In genomic region chr9:136695955-136696354, GRCh38 we compare ENCODE assay signal across 15 cellular contexts. TPM values are rescaled to one million over a fixed set of nuclear protein-coding genes. Genes with fewer than 3 reads are reported as not detected.
DNase-seq lines count a peak whose midpoint lies in the region; ATAC-seq, FAIRE-seq and TF ChIP-seq lines count a peak whose summit lies in the region.
"Had no signal": no experiment of that assay in that cellular context is flagged by ENCODE, and none has a peak within 500 bp of the region (broad histone marks: within the 10 kb centered on the region; RNA-seq: fewer than 3 reads in every experiment).

No MANE protein-coding gene starts in this region.

- H3K4me3 ChIP-seq in body of pancreas (no peak overlapping the region), pancreas (no peak overlapping the region)

- FAIRE-seq in pancreas (lab: Jason Lieb, UNC) = no peak
- FAIRE-seq: colon, TTC549 had no signal

- H3K27ac ChIP-seq in body of pancreas (peak overlapping the region; percentile 92 to 97 (median 94)), pancreas (peak overlapping the region; percentile 74 to 91 (median 90))

- DNase-seq in G401 (ENCODE audit: low spot score) (peak; percentile 63), NCI-H2171 (lab: John Stamatoyannopoulos, UW) (peak; percentile 73), body of pancreas (peak; percentile 71 to 84 (median 78)), pancreas (peak; percentile 66 to 93 (median 80)), foreskin melanocyte (no peak)
- DNase-seq: CD8-positive, alpha-beta memory T cell; H7; NCI-H1694 treated with DMSO at 0.1 percent for 48 hours had no signal

- H3K36me3 ChIP-seq in body of pancreas (replicated peaks in 1 of 2; ENCODE audit: insufficient read depth in 1 of 2, low read depth in 2 of 2) = no peaks in the 10 kb centered on the region
- no peaks in the 10 kb centered on the region for H3K36me3 ChIP-seq in pancreas

- 25 to 35% methylated on average over 8 to 20 of the region's 23 CpGs for WGBS in body of pancreas, 2 donors
- 28 to 34% methylated on average over 23 of the region's 23 CpGs for WGBS in pancreas, 2 donors

- no peaks in the 10 kb centered on the region for H3K9me3 ChIP-seq in body of pancreas
- H3K9me3 ChIP-seq in pancreas = no peaks in the 10 kb centered on the region

- no peak for TF ChIP-seq POLR2A in body of pancreas (IDR thresholded peaks at IDR 0.05)

- no peak for TF ChIP-seq CTCF in body of pancreas (IDR thresholded peaks at IDR 0.05)
- TF ChIP-seq CTCF in pancreas (IDR thresholded peaks at IDR 0.05) = no peak

- H3K4me1 ChIP-seq in body of pancreas = peaks cover 80% of the 10 kb centered on the region
- H3K4me1 ChIP-seq in pancreas = peaks cover 55 to 66% (median 56%) of the 10 kb centered on the region in 3 donors

- ATAC-seq in body of pancreas = peak; percentile 11
- ATAC-seq in pancreas = peak; percentile 19 to 44 (median 40)
- no peak for ATAC-seq in GM19397 (IDR thresholded peaks at IDR 0.05; ENCODE audit: unreplicated experiment)
- no peak for ATAC-seq in GM19463 (IDR thresholded peaks at IDR 0.05; ENCODE audit: unreplicated experiment)
- ATAC-seq: activated naive CD4-positive, alpha-beta T cell treated with anti-CD3 and anti-CD28 coated beads, Interleukin-2, amount 50 U/mL, for 72 hours; natural killer cell treated with Interleukin-12 subunit alpha and Interleukin-12 subunit beta and Interleukin-15 and Interleukin-18, amount 100 ng/mL, for 72 hours had no signal

- in situ Hi-C loops in G401 (cut with HindIII; ENCODE audit: low sequenced_read_pairs) = no loop called here

- H3K27me3 ChIP-seq in body of pancreas (no peaks in the 10 kb centered on the region), pancreas (no peaks in the 10 kb centered on the region)

- intact Hi-C loops in body of pancreas (cut with DNase I) = no loop called here
- intact Hi-C loops in pancreas (cut with DNase I) = no loop called here

RNA-seq across cellular contexts. Expression of gene AGPAT2, which starts 8.7 kb away (rescaled TPM):
- total RNA-seq in G401 (2014; rRNA removed; shearing (Covaris generic)) = 128 and 140 TPM in 2 replicates
- total RNA-seq in body of pancreas = 100 to 1,000 TPM in 1 of 2 donors, 10 to 100 TPM in 1; 94.2 to 275 TPM
- total RNA-seq in pancreas = 100 to 1,000 TPM in 1 of 6 donors, 10 to 100 TPM in 5; 57.0 to 105 (median 69.5) TPM
- polyA plus RNA-seq in pancreas = 100 to 1,000 TPM in 1 of 2 donors, 10 to 100 TPM in 1; 94.2 to 158 TPM

RNA-seq across cellular contexts. Expression of gene DIPK1B, which starts 16.4 kb away (rescaled TPM):
- 65.0 and 69.9 TPM in 2 replicates for total RNA-seq in G401 (2014; rRNA removed; shearing (Covaris generic))
- 10 to 100 TPM in 1 of 2 donors, 1 to 10 TPM in 1; 2.0 to 25.7 TPM for total RNA-seq in body of pancreas
- total RNA-seq in pancreas = 1 to 10 TPM; 4.3 to 7.5 (median 5.8) TPM
- polyA plus RNA-seq in pancreas = 10 to 100 TPM; 13.2 to 32.3 TPM
- total RNA-seq: CD8-positive, alpha-beta memory T cell; natural killer cell treated with Interleukin-12 subunit alpha and Interleukin-12 subunit beta and Interleukin-15 and Interleukin-18, amount 100 ng/mL, for 72 hours had no signal
- polyA plus RNA-seq: CD8-positive, alpha-beta memory T cell had no signal

RNA-seq across cellular contexts. Expression of gene EGFL7, which starts 33.2 kb away (rescaled TPM):
- 140 and 142 TPM in 2 replicates for total RNA-seq in G401 (2014; rRNA removed; shearing (Covaris generic))
- total RNA-seq in body of pancreas = 10 to 100 TPM; 14.8 to 47.0 TPM
- total RNA-seq in pancreas = 10 to 100 TPM in 5 of 6 donors, 1 to 10 TPM in 1; 8.6 to 21.2 (median 13.1) TPM
- 100 to 1,000 TPM; 111 to 134 TPM for polyA plus RNA-seq in pancreas

RNA-seq across cellular contexts. Expression of gene LCN10, which starts 46.8 kb away (rescaled TPM):
- not detected in 2 replicates for total RNA-seq in G401 (2014; rRNA removed; shearing (Covaris generic))
- 1 to 10 TPM in 1 of 2 donors, under 1 TPM in 1; 0.78 to 4.6 TPM for total RNA-seq in body of pancreas
- total RNA-seq in pancreas = 1 to 10 TPM in 4 of 6 donors, under 1 TPM in 2; 0.16 to 1.7 (median 1.4) TPM
- 10 to 100 TPM; 12.4 to 54.0 TPM for polyA plus RNA-seq in pancreas
- total RNA-seq: fibroblast of lung had no signal
- polyA plus RNA-seq: fibroblast of lung had no signal

RNA-seq across cellular contexts. Expression of gene LCN6, which starts 52.4 kb away (rescaled TPM):
- total RNA-seq in G401 (2014; rRNA removed; shearing (Covaris generic)) = not detected in 2 replicates
- total RNA-seq in body of pancreas = not detected
- 1 to 10 TPM in 4 of 6 donors, not detected in 2; 1.1 to 5.2 (median 3.2) TPM for total RNA-seq in pancreas
- polyA plus RNA-seq in pancreas = 10 to 100 TPM; 13.0 to 25.6 TPM
- total RNA-seq: activated naive CD4-positive, alpha-beta T cell treated with anti-CD3 and anti-CD28 coated beads, Interleukin-2, amount 50 U/mL, for 72 hours; CD8-positive, alpha-beta memory T cell; fibroblast of lung; H7; natural killer cell treated with Interleukin-12 subunit alpha and Interleukin-12 subunit beta and Interleukin-15 and Interleukin-18, amount 100 ng/mL, for 72 hours had no signal
- polyA plus RNA-seq: CD8-positive, alpha-beta memory T cell; fibroblast of lung had no signal

Comparison
In these comparisons a context has a peak if more than half of its experiments do, and no peak if none do; other contexts are left out.
1. ATAC-seq: peak in body of pancreas (single experiment) and pancreas (4 of 4); none in GM19397 (single experiment) and GM19463 (single experiment).